Comparison of ENCODE assay signal across 19 cellular contexts in genomic region chr1:5430911-5431310, GRCh38.
DNase-seq lines count a peak whose midpoint lies in the region; ATAC-seq and FAIRE-seq lines count a peak whose summit lies in the region.
"Had no signal": no experiment of that assay in that cellular context is flagged by ENCODE, and none has a peak within 500 bp of the region (broad histone marks: within the 10 kb centered on the region; RNA-seq: fewer than 3 reads in every experiment).

No MANE protein-coding gene starts in this region.

- peak; percentile 95 for DNase-seq in COR-L47 (lab: John Stamatoyannopoulos, UW)
- peak; percentile 67 for DNase-seq in NCI-H187 treated with DMSO at 0.1 percent for 48 hours (lab: John Stamatoyannopoulos, UW)
- peak; percentile 91 for DNase-seq in NCI-H748 treated with DMSO at 0.1 percent for 48 hours (lab: John Stamatoyannopoulos, UW)
- no peak for DNase-seq in DMS114 treated with DMSO at 0.1 percent for 48 hours (lab: John Stamatoyannopoulos, UW; ENCODE audit: unreplicated experiment)
- DNase-seq in D341Med (ENCODE audit: low spot score), result no peak
- DNase-seq: ACHN; activated CD4-positive, alpha-beta T cell treated with anti-CD3 and anti-CD28 coated beads, Interleukin-2, amount 10 ng/mL, durations not matched to agents 7 days and 5 days; activated CD8-positive, alpha-beta memory T cell treated with anti-CD3 and anti-CD28 coated beads, Interleukin-2, amount 50 U/mL, for 4 hours; activated gamma-delta T cell; body of pancreas; H9; heart left ventricle; KG1; NCI-H1930; Peyer's patch; T-helper 2 cell had no signal

- peak; percentile 91 for FAIRE-seq in islet of Langerhans (lab: Jason Lieb, UNC)

- ATAC-seq in HG02884 (IDR thresholded peaks at IDR 0.05; ENCODE audit: unreplicated experiment) (no peak), HG03108 (IDR thresholded peaks at IDR 0.05; ENCODE audit: unreplicated experiment) (no peak)
- ATAC-seq: body of pancreas, heart left ventricle had no signal

Comparison
In these comparisons a context has a peak if more than half of its experiments do, and no peak if none do; other contexts are left out.
1. DNase-seq: peak in COR-L47 (single experiment), NCI-H187 treated with DMSO at 0.1 percent for 48 hours (single experiment) and NCI-H748 treated with DMSO at 0.1 percent for 48 hours (single experiment); none in DMS114 treated with DMSO at 0.1 percent for 48 hours (single experiment) and D341Med (single experiment).